In the genomic region with DNA sequence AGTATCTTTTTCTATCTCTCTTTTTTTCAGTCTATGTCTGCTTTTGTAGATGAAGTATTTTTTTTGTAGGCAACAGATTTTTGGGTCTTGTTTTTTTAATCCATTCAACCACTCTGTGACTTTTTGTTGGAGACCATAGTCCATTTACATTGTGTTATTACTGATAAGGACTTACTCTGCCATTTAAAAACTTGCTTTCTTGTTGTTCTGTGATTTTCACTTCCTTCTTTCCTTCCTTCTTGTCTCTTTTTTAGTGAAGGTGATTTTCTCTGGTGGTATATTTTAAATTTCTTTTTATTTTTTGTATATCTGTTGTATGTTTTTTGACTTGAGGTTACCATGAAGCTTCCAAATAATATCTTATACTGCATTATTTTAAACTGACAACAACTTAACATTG, we compare ENCODE assay signal across 19 cellular contexts.
DNase-seq lines count a peak whose midpoint lies in the region; ATAC-seq, FAIRE-seq and TF ChIP-seq lines count a peak whose summit lies in the region.
"Had no signal": no experiment of that assay in that cellular context is flagged by ENCODE, and none has a peak within 500 bp of the region (broad histone marks: within the 10 kb centered on the region; RNA-seq: fewer than 3 reads in every experiment).

No MANE protein-coding gene starts in this region.

- no peaks in the 10 kb centered on the region for H3K9me2 ChIP-seq in SU-DHL-6 (replicated peaks; ENCODE audit: insufficient read depth, low read length)

- no peaks in the 10 kb centered on the region for H3K79me2 ChIP-seq in SU-DHL-6 (ENCODE audit: insufficient read depth, low read length)

- H3K27me3 Mint-ChIP-seq in stimulated activated memory B cell treated with anti-CD40 and anti-IgM and Interleukin-4, amounts not matched to agents 10 μg/mL and 1 μg/mL and 100 μg/mL, for 72 hours: no peaks in the 10 kb centered on the region
- H3K27me3 Mint-ChIP-seq: CD4-positive, alpha-beta memory T cell had no signal

- H3K27ac ChIP-seq in SU-DHL-6 (ENCODE audit: low read depth, low read length) (peak overlapping the region; percentile 56; the same call in 1 of the 2 replicates), small intestine (ENCODE audit: low read depth in 1 of 2, low read length in 1 of 2) (no peak overlapping the region), prostate gland (no peak overlapping the region)
- H3K27ac ChIP-seq: BLaER1 had no signal

- H3K9me3 ChIP-seq in SU-DHL-6 (ENCODE audit: insufficient read depth, low read length) (no peaks in the 10 kb centered on the region), small intestine (ENCODE audit: control insufficient read depth, low read depth) (no peaks in the 10 kb centered on the region), prostate gland (no peaks in the 10 kb centered on the region)
- H3K9me3 ChIP-seq: BLaER1 had no signal

- H4K20me1 ChIP-seq in SU-DHL-6 (ENCODE audit: low read depth, low read length): no peaks in the 10 kb centered on the region
- H4K20me1 ChIP-seq: BLaER1 had no signal

- DNase-seq in GM12865 (ENCODE audit: low read depth) (peak; percentile 1), GM18507 (ENCODE audit: extremely low spot score, insufficient read length, low read depth) (no peak), small intestine (no peak), GDM1 (lab: John Stamatoyannopoulos, UW) (no peak), prostate gland (ENCODE audit: low spot score) (no peak)
- DNase-seq: 8988T; Calu3; CD4-positive, alpha-beta memory T cell; DMS79 treated with DMSO at 0.1 percent for 48 hours; HCEC 1CT; IMR-90 had no signal

- no peak for TF ChIP-seq CTCF in GM12865 (IDR thresholded peaks at IDR 0.05; ENCODE audit: insufficient read depth, low read depth, low read length, missing control alignments)
- TF ChIP-seq CTCF in SU-DHL-6 (IDR thresholded peaks at IDR 0.05; ENCODE audit: insufficient read depth, low read length, poor library complexity, severe bottlenecking): no peak
- TF ChIP-seq CTCF in prostate gland (IDR thresholded peaks at IDR 0.05): no peak

- intact Hi-C loops in prostate gland (cut with DNase I): no loop called here

- peaks cover 2% of the 10 kb centered on the region; the same call in 1 of the 2 replicates for H3K36me3 ChIP-seq in SU-DHL-6 (ENCODE audit: low read length)
- no peaks in the 10 kb centered on the region for H3K36me3 ChIP-seq in small intestine (ENCODE audit: control insufficient read depth in 2 of 2, insufficient read depth in 2 of 2, low read length in 2 of 2)
- H3K36me3 ChIP-seq in prostate gland: no peaks in the 10 kb centered on the region

- peak overlapping the region; percentile 46 for H3K4me2 ChIP-seq in SU-DHL-6 (ENCODE audit: low read depth, low read length, poor library complexity, severe bottlenecking)
- H3K4me2 ChIP-seq: BLaER1, GM23338 had no signal

- H3K4me1 ChIP-seq in small intestine (ENCODE audit: control insufficient read depth in 2 of 2, insufficient read depth in 1 of 2, low read depth in 1 of 2, low read length in 1 of 2) (no peaks in the 10 kb centered on the region), prostate gland (replicated peaks) (no peaks in the 10 kb centered on the region)
- H3K4me1 ChIP-seq: BLaER1 had no signal

- H3F3A ChIP-seq in SU-DHL-6 (ENCODE audit: insufficient read depth): no peaks in the 10 kb centered on the region

- H3K27ac Mint-ChIP-seq in stimulated activated memory B cell treated with anti-CD40 and anti-IgM and Interleukin-4, amounts not matched to agents 10 μg/mL and 1 μg/mL and 100 μg/mL, for 72 hours: no peak overlapping the region
- H3K27ac Mint-ChIP-seq: CD14-positive monocyte; CD4-positive, alpha-beta memory T cell; GM23338 had no signal

- no peak overlapping the region for H2AFZ ChIP-seq in SU-DHL-6 (ENCODE audit: low read depth, low read length, severe bottlenecking)
- H2AFZ ChIP-seq: GM23338 had no signal

- H3K9ac ChIP-seq in SU-DHL-6 (ENCODE audit: low read length): no peak overlapping the region
- H3K9ac ChIP-seq: BLaER1 had no signal

- H3K4me3 ChIP-seq in GM12865 (ENCODE audit: low read depth, low read length): no peak overlapping the region
- H3K4me3 ChIP-seq in SU-DHL-6 (ENCODE audit: insufficient read depth, low read length, poor library complexity, severe bottlenecking): no peak overlapping the region
- no peak overlapping the region for H3K4me3 ChIP-seq in small intestine (ENCODE audit: low read depth in 1 of 2, low read length in 2 of 2)
- no peak overlapping the region for H3K4me3 ChIP-seq in prostate gland
- H3K4me3 ChIP-seq: BLaER1, GM23338, K562 had no signal

- no peak for ATAC-seq in stimulated activated memory B cell treated with anti-CD40 and anti-IgM and Interleukin-4, amounts not matched to agents 10 μg/mL and 1 μg/mL and 100 μg/mL, for 72 hours
- ATAC-seq: GM23338, K562 had no signal

- H3K4me3 Mint-ChIP-seq in stimulated activated memory B cell treated with anti-CD40 and anti-IgM and Interleukin-4, amounts not matched to agents 10 μg/mL and 1 μg/mL and 100 μg/mL, for 72 hours: no peak overlapping the region
- H3K4me3 Mint-ChIP-seq: CD14-positive monocyte; CD4-positive, alpha-beta memory T cell; GM23338 had no signal

- FAIRE-seq in GM18507 (lab: Jason Lieb, UNC): peak; percentile 31
- peak; percentile 19 for FAIRE-seq in small intestine (lab: Jason Lieb, UNC)
- FAIRE-seq: H54, HTR-8/SVneo, K562 had no signal

- no peak for TF ChIP-seq POLR2A in prostate gland (IDR thresholded peaks at IDR 0.05)

- peaks cover 25% of the 10 kb centered on the region for H3K4me1 Mint-ChIP-seq in stimulated activated memory B cell treated with anti-CD40 and anti-IgM and Interleukin-4, amounts not matched to agents 10 μg/mL and 1 μg/mL and 100 μg/mL, for 72 hours
- H3K4me1 Mint-ChIP-seq: CD14-positive monocyte; CD4-positive, alpha-beta memory T cell; GM23338 had no signal

- H3K9me3 Mint-ChIP-seq in stimulated activated memory B cell treated with anti-CD40 and anti-IgM and Interleukin-4, amounts not matched to agents 10 μg/mL and 1 μg/mL and 100 μg/mL, for 72 hours: no peaks in the 10 kb centered on the region
- H3K9me3 Mint-ChIP-seq: GM23338 had no signal

- H3K27me3 ChIP-seq in SU-DHL-6 (ENCODE audit: low read length): no peaks in the 10 kb centered on the region
- no peaks in the 10 kb centered on the region for H3K27me3 ChIP-seq in small intestine (ENCODE audit: control insufficient read depth in 2 of 2, insufficient read depth in 2 of 2, low read length in 2 of 2)
- no peaks in the 10 kb centered on the region for H3K27me3 ChIP-seq in prostate gland (replicated peaks; ENCODE audit: insufficient read depth)
- H3K27me3 ChIP-seq: BLaER1 had no signal

- peaks cover 73% of the 10 kb centered on the region for H3K36me3 Mint-ChIP-seq in stimulated activated memory B cell treated with anti-CD40 and anti-IgM and Interleukin-4, amounts not matched to agents 10 μg/mL and 1 μg/mL and 100 μg/mL, for 72 hours
